ENCODE assay signal across 7 cellular contexts in the genomic region with DNA sequence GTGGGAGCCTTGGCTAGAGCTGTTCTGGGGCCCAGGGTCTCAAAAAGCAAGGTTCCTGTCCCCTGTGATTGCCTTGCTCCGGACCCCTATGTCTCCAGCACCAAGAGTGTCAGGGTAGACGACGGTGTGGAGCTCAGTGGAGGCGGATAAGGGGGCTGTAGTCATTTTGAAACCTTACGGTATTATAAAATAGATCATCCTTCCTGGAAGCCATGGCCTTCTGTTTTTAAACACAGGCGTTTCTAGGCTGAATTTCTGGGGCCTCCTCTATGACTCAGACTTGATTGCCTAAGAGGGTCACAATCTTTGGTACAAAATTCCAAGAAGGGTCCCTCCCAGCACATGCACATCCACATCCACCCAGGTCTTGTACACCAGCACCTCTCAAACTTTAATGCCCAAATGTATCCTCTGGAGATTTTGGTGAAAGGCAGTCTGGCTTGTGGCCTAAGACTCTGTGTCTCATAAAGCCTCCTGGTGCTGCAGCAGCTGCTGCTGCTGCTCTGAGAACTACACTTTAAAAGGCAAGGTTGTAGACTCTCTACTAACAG.
DNase-seq lines count a peak whose midpoint lies in the region; ATAC-seq lines count a peak whose summit lies in the region.

No MANE protein-coding gene starts in this region.

- H3K4me3 Mint-ChIP-seq in IgD-negative memory B cell: peak overlapping the region in 3 of 4 donors; percentile 49 to 86 (median 72)

- peak; percentile 19 for DNase-seq in activated naive CD4-positive, alpha-beta T cell treated with anti-CD3 and anti-CD28 coated beads, Interleukin-2, amount 50 U/mL, for 16 hours
- DNase-seq in myocyte (ENCODE audit: low read depth) (peak; percentile 67), GDM1 (lab: John Stamatoyannopoulos, UW) (no peak), glomerular visceral epithelial cell (ENCODE audit: extremely low spot score) (no peak), NCI-H345 (lab: John Stamatoyannopoulos, UW) (no peak)

- H3K9me3 Mint-ChIP-seq in IgD-negative memory B cell: peaks cover 0 to 4% (median 3%) of the 10 kb centered on the region in 3 donors

- H3K27me3 Mint-ChIP-seq in IgD-negative memory B cell: no peaks in the 10 kb centered on the region

- peak overlapping the region; percentile 30 to 94 (median 93) for H3K27ac Mint-ChIP-seq in IgD-negative memory B cell

- peaks cover 56 to 71% (median 64%) of the 10 kb centered on the region in 3 donors for H3K4me1 Mint-ChIP-seq in IgD-negative memory B cell

- peaks cover 2% of the 10 kb centered on the region for H3K36me3 Mint-ChIP-seq in IgD-negative memory B cell

- peak; percentile 3 for ATAC-seq in GM19438 (IDR thresholded peaks at IDR 0.05; ENCODE audit: low read depth, unreplicated experiment)

Comparison
In these comparisons a context has a peak if more than half of its experiments do, and no peak if none do; other contexts are left out.
1. DNase-seq: peak in activated naive CD4-positive, alpha-beta T cell treated with anti-CD3 and anti-CD28 coated beads, Interleukin-2, amount 50 U/mL, for 16 hours (single experiment) and myocyte (single experiment); none in GDM1 (single experiment), glomerular visceral epithelial cell (single experiment) and NCI-H345 (single experiment).